In genomic region chr17:66493283-66494019, GRCh38 we compare ENCODE assay signal across 8 cellular contexts.
DNase-seq lines count a peak whose midpoint lies in the region; ATAC-seq, FAIRE-seq and TF ChIP-seq lines count a peak whose summit lies in the region.

No MANE protein-coding gene starts in this region.

- H3K36me3 ChIP-seq in Loucy (ENCODE audit: insufficient read depth, low read length) (no peaks in the 10 kb centered on the region), astrocyte (ENCODE audit: insufficient read depth, low read length) (no peaks in the 10 kb centered on the region), mesodermal cell (ENCODE audit: control insufficient read depth, insufficient read depth, low read length) (peaks cover 2% of the 10 kb centered on the region), testis (ENCODE audit: low read depth, missing control alignments) (no peaks in the 10 kb centered on the region), vagina (no peaks in the 10 kb centered on the region)

- TF ChIP-seq CTCF in Loucy (conservative IDR thresholded peaks at IDR 0.05; ENCODE audit: low read length) (no peak), astrocyte (IDR thresholded peaks at IDR 0.05; ENCODE audit: insufficient read depth, low read depth, low read length) (no peak), testis (IDR thresholded peaks at IDR 0.05) (no peak), vagina (IDR thresholded peaks at IDR 0.05) (no peak)

- peak overlapping the region; percentile 76 for H3K27ac ChIP-seq in astrocyte (ENCODE audit: low read depth, low read length)
- H3K27ac ChIP-seq in mesodermal cell (ENCODE audit: low read depth, low read length, severe bottlenecking): peak overlapping the region; percentile 76
- no peak overlapping the region for H3K27ac ChIP-seq in testis
- H3K27ac ChIP-seq in vagina: no peak overlapping the region

- no peak for ATAC-seq in HG03342 (IDR thresholded peaks at IDR 0.05; ENCODE audit: unreplicated experiment)
- no peak for ATAC-seq in GM19023 (IDR thresholded peaks at IDR 0.05; ENCODE audit: unreplicated experiment)

- H4K20me1 ChIP-seq in Loucy (ENCODE audit: insufficient read depth, low read length, poor library complexity, severe bottlenecking): no peaks in the 10 kb centered on the region
- no peaks in the 10 kb centered on the region for H4K20me1 ChIP-seq in astrocyte (ENCODE audit: insufficient read depth, low read length)

- H3K4me2 ChIP-seq in Loucy (ENCODE audit: low read depth, low read length, poor library complexity, severe bottlenecking) (peak overlapping the region; percentile 23), astrocyte (ENCODE audit: low read length) (peak overlapping the region; percentile 71)

- H3K4me1 ChIP-seq in Loucy (ENCODE audit: insufficient read depth, low read length, poor library complexity, severe bottlenecking): peaks cover 20% of the 10 kb centered on the region
- peaks cover 23% of the 10 kb centered on the region for H3K4me1 ChIP-seq in astrocyte (ENCODE audit: insufficient read depth, low read length)
- peaks cover 33% of the 10 kb centered on the region for H3K4me1 ChIP-seq in mesodermal cell (ENCODE audit: control insufficient read depth, insufficient read depth, low read length, poor library complexity, severe bottlenecking)
- peaks cover 5% of the 10 kb centered on the region for H3K4me1 ChIP-seq in testis
- H3K4me1 ChIP-seq in vagina: no peaks in the 10 kb centered on the region

- peak overlapping the region; percentile 89 for H3K27ac Mint-ChIP-seq in astrocyte (ENCODE audit: unreplicated experiment)

- 62 to 63% methylated on average over 2 to 3 of the region's 4 CpGs for WGBS in mesodermal cell (ENCODE audit: insufficient coverage in 2 of 2), 2 experiments
- WGBS in testis, 2 donors: 74 to 76% methylated on average over 4 of the region's 4 CpGs

- H3K9me3 Mint-ChIP-seq in astrocyte (ENCODE audit: unreplicated experiment): no peaks in the 10 kb centered on the region

- H3K9ac ChIP-seq in Loucy (ENCODE audit: low read depth, low read length, poor library complexity, severe bottlenecking) (no peak overlapping the region), astrocyte (ENCODE audit: low read length) (peak overlapping the region; percentile 43)

- H3K9me2 ChIP-seq in Loucy (replicated peaks; ENCODE audit: low read depth, low read length): no peaks in the 10 kb centered on the region

- H3F3A ChIP-seq in Loucy (ENCODE audit: low read depth): no peaks in the 10 kb centered on the region

- H3K27me3 Mint-ChIP-seq in astrocyte (ENCODE audit: low read depth, unreplicated experiment): no peaks in the 10 kb centered on the region

- peaks cover 2% of the 10 kb centered on the region for H3K36me3 Mint-ChIP-seq in astrocyte (ENCODE audit: low read depth, unreplicated experiment)

- DNase-seq in Daoy (ENCODE audit: low read depth) (peak; percentile 73), astrocyte (ENCODE audit: low read depth) (peak; percentile 66), testis (no peak), vagina (ENCODE audit: extremely low spot score in 2 of 2) (no peak)

- FAIRE-seq in astrocyte (lab: Jason Lieb, UNC): no peak

- intact Hi-C loops in testis (cut with DNase I; ENCODE audit: low total_unique reads): no loop called here
- intact Hi-C loops in vagina (cut with DNase I): loop anchor here (10.0 kb wide), 1 partner anchor 61 kb away; no protein-coding TSS in a partner anchor

- H3K4me3 Mint-ChIP-seq in astrocyte (ENCODE audit: unreplicated experiment): peak overlapping the region; percentile 2

- H3K27me3 ChIP-seq in Loucy (ENCODE audit: insufficient read depth, low read length, poor library complexity, severe bottlenecking) (no peaks in the 10 kb centered on the region), astrocyte (ENCODE audit: insufficient read depth, low read length) (no peaks in the 10 kb centered on the region), testis (no peaks in the 10 kb centered on the region), vagina (no peaks in the 10 kb centered on the region)

- peaks cover 37% of the 10 kb centered on the region for H3K4me1 Mint-ChIP-seq in astrocyte (ENCODE audit: low read depth, unreplicated experiment)

- H2AFZ ChIP-seq in Loucy (ENCODE audit: low read length): no peak overlapping the region
- no peak overlapping the region for H2AFZ ChIP-seq in astrocyte (ENCODE audit: low read depth, low read length)

- TF ChIP-seq POLR2A in testis (IDR thresholded peaks at IDR 0.05): no peak
- TF ChIP-seq POLR2A in vagina (IDR thresholded peaks at IDR 0.05): no peak

- H3K4me3 ChIP-seq in Loucy (ENCODE audit: low read length, poor library complexity, severe bottlenecking) (no peak overlapping the region), astrocyte (ENCODE audit: insufficient read depth, low read depth, low read length) (no peak overlapping the region), mesodermal cell (ENCODE audit: extremely low read depth, insufficient read depth, low read length, poor library complexity, severe bottlenecking) (no peak overlapping the region), testis (no peak overlapping the region), vagina (no peak overlapping the region)

- H3K79me2 ChIP-seq in Loucy (ENCODE audit: insufficient read depth, low read length): no peaks in the 10 kb centered on the region
- H3K79me2 ChIP-seq in astrocyte (ENCODE audit: insufficient read depth, low read length): peaks cover under 1% of the 10 kb centered on the region

- H3K9me3 ChIP-seq in Loucy (ENCODE audit: insufficient read depth, low read depth, low read length): no peaks in the 10 kb centered on the region
- H3K9me3 ChIP-seq in astrocyte (ENCODE audit: insufficient read depth, low read depth, low read length): no peaks in the 10 kb centered on the region
- H3K9me3 ChIP-seq in mesodermal cell (ENCODE audit: control insufficient read depth, low read length): no peaks in the 10 kb centered on the region
- no peaks in the 10 kb centered on the region for H3K9me3 ChIP-seq in testis
- no peaks in the 10 kb centered on the region for H3K9me3 ChIP-seq in vagina

Comparison
In these comparisons a context has a peak if more than half of its experiments do, and no peak if none do; other contexts are left out.
1. DNase-seq: peak in Daoy (single experiment) and astrocyte (single experiment); none in testis (single experiment) and vagina (0 of 2).
2. H3K27ac ChIP-seq: peak in astrocyte (single experiment) and mesodermal cell (single experiment); none in testis (0 of 2) and vagina (single experiment).